In the genomic region with DNA sequence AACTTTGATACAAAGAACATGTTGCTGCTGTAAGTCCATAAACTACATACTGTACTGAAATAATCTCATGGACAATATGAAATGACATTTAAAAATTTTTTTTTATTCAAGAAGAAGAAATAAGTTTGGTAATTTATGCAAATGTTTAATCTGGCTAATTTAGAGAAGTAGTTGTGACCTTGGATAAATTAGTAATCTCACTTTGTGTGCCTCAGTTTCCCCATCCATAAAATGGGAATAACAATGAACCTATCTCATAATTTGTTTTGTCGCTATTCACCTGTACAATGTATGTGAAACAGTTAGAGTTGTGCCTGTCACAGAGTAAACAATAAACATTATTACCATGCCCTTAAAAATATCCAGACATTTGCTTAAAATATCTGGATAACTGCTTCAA, we compare ENCODE assay signal across 8 cellular contexts.
"Had no signal": no experiment of that assay in that cellular context is flagged by ENCODE, and none has a peak within 500 bp of the region (broad histone marks: within the 10 kb centered on the region; RNA-seq: fewer than 3 reads in every experiment).

No MANE protein-coding gene starts in this region.

- H3K27ac Mint-ChIP-seq: IgD-negative memory B cell had no signal

- H3K4me2 ChIP-seq: KMS-11 had no signal

- H3K9me3 Mint-ChIP-seq: IgD-negative memory B cell had no signal

- H3K9ac ChIP-seq: KMS-11 had no signal

- ATAC-seq: HepG2 had no signal

- H3K27ac ChIP-seq: HL-60, KMS-11 had no signal

- H3K27me3 Mint-ChIP-seq: IgD-negative memory B cell had no signal

- FAIRE-seq: HepG2, HTR-8/SVneo had no signal

- DNase-seq: IMR-90, KBM-7, KG1 had no signal

- H3K4me3 Mint-ChIP-seq: IgD-negative memory B cell had no signal
